ENCODE assay signal across 8 cellular contexts in genomic region chr17:42659079-42659931, GRCh38. TPM values are rescaled to one million over a fixed set of nuclear protein-coding genes. Genes with fewer than 3 reads are reported as not detected.
DNase-seq lines count a peak whose midpoint lies in the region; ATAC-seq and TF ChIP-seq lines count a peak whose summit lies in the region.

TSS of gene TUBG2 (plus strand) at chr17:42659284. CDS start at chr17:42659504, 220 bp downstream.

- H3K4me3 ChIP-seq in GM23338 (peak within 1 kb of the TSS; percentile 93), WERI-Rb-1 (ENCODE audit: low read depth, low read length) (peak within 1 kb of the TSS; percentile 80), breast epithelium (peak within 1 kb of the TSS; percentile 52 to 69 (median 64)), iPS-20b (ENCODE audit: low read length) (peak within 1 kb of the TSS; percentile 91), skeletal muscle tissue (ENCODE audit: low read length in 3 of 3) (peak within 1 kb of the TSS; percentile 80 to 88 (median 81)), HAP-1 (no peak within 1 kb of the TSS)

- in situ Hi-C loops in HAP-1 (cut with MboI; ENCODE audit: low sequenced_read_pairs), result no loop called here

- H3K79me2 ChIP-seq in GM23338 (replicated peaks; ENCODE audit: insufficient read depth), result no peaks in the 10 kb centered on the region

- H3K27me3 Mint-ChIP-seq in CD14-positive monocyte (ENCODE audit: low read depth in 3 of 3), result peaks cover 15 to 26% (median 18%) of the 10 kb centered on the region in 3 donors
- H3K27me3 Mint-ChIP-seq in GM23338 (ENCODE audit: insufficient read depth, low read depth, poor library complexity), result peaks cover 12% of the 10 kb centered on the region

- H3K27ac ChIP-seq in GM23338 (ENCODE audit: low read depth), result peak within 1 kb of the TSS; percentile 53; the same call in 1 of the 2 replicates
- peak within 1 kb of the TSS; percentile 61 for H3K27ac ChIP-seq in WERI-Rb-1
- H3K27ac ChIP-seq in breast epithelium, result peak within 1 kb of the TSS; percentile 72 to 83
- no peak within 1 kb of the TSS for H3K27ac ChIP-seq in iPS-20b (ENCODE audit: low read length)
- peak within 1 kb of the TSS; percentile 58 for H3K27ac ChIP-seq in skeletal muscle tissue (ENCODE audit: low read depth, low read length)

- H2AFZ ChIP-seq in GM23338, result peak within 1 kb of the TSS; percentile 77

- H3K9me3 Mint-ChIP-seq in CD14-positive monocyte (peaks cover 0 to 6% (median 3%) of the 10 kb centered on the region in 7 donors), GM23338 (peaks cover 4% of the 10 kb centered on the region; the same call in 1 of the 3 replicates)

- peak within 1 kb of the TSS in 2 of 7 donors; percentile 16 to 82 for H3K27ac Mint-ChIP-seq in CD14-positive monocyte
- no peak within 1 kb of the TSS for H3K27ac Mint-ChIP-seq in GM23338

- no peaks in the 10 kb centered on the region; the same call in 1 of the 2 replicates for H4K20me1 ChIP-seq in GM23338 (replicated peaks; ENCODE audit: insufficient read depth)

- H3K9ac ChIP-seq in iPS-20b (ENCODE audit: low read depth, low read length) (peak within 1 kb of the TSS; percentile 81; the same call in 1 of the 2 replicates), skeletal muscle tissue (ENCODE audit: low read depth in 1 of 3, low read length in 3 of 3) (peak within 1 kb of the TSS; percentile 76 to 84 (median 79))

- H3K4me1 Mint-ChIP-seq in CD14-positive monocyte (peaks cover 23% of the 10 kb centered on the region), GM23338 (peaks cover 13% of the 10 kb centered on the region)

- intact Hi-C loops in CD14-positive monocyte (cut with micrococcal nuclease), result no loop called here
- intact Hi-C loops in breast epithelium (cut with DNase I; ENCODE audit: low total_unique reads), result no loop called here

- peak; percentile 23 for TF ChIP-seq POLR2A in breast epithelium (IDR thresholded peaks at IDR 0.05)

- no peaks in the 10 kb centered on the region for H3K9me2 ChIP-seq in GM23338 (ENCODE audit: insufficient read depth)

- H3F3A ChIP-seq in GM23338 (replicated peaks; ENCODE audit: low read depth), result no peaks in the 10 kb centered on the region

- TF ChIP-seq CTCF in CD14-positive monocyte (IDR thresholded peaks at IDR 0.05) (no peak), GM23338 (conservative IDR thresholded peaks at IDR 0.05; ENCODE audit: low read depth in 2 of 2) (no peak), WERI-Rb-1 (IDR thresholded peaks at IDR 0.05; ENCODE audit: low read depth, low read length) (no peak), breast epithelium (IDR thresholded peaks at IDR 0.05) (no peak)

- no peaks in the 10 kb centered on the region for H3K36me3 Mint-ChIP-seq in CD14-positive monocyte
- H3K36me3 Mint-ChIP-seq in GM23338 (ENCODE audit: low read depth), result peaks cover 20% of the 10 kb centered on the region

- H3K36me3 ChIP-seq in GM23338 (ENCODE audit: insufficient read depth) (no peaks in the 10 kb centered on the region), WERI-Rb-1 (peaks cover 24% of the 10 kb centered on the region), breast epithelium (no peaks in the 10 kb centered on the region), iPS-20b (ENCODE audit: insufficient read depth, low read depth, low read length) (peaks cover 18% of the 10 kb centered on the region), skeletal muscle tissue (ENCODE audit: control insufficient read depth in 3 of 3, insufficient read depth in 3 of 3, low read length in 3 of 3) (peaks cover 3 to 9% (median 4%) of the 10 kb centered on the region in 3 donors), HAP-1 (replicated peaks) (no peaks in the 10 kb centered on the region)

- H3K9me3 ChIP-seq in WERI-Rb-1 (ENCODE audit: severe bottlenecking) (peaks cover 5% of the 10 kb centered on the region), breast epithelium (no peaks in the 10 kb centered on the region), iPS-20b (ENCODE audit: insufficient read depth, low read depth, low read length) (no peaks in the 10 kb centered on the region), skeletal muscle tissue (ENCODE audit: control insufficient read depth in 3 of 3, low read length in 3 of 3) (no peaks in the 10 kb centered on the region), HAP-1 (peaks cover 2% of the 10 kb centered on the region; the same call in 1 of the 2 replicates)

- H3K27me3 ChIP-seq in GM23338 (ENCODE audit: insufficient read depth) (no peaks in the 10 kb centered on the region), WERI-Rb-1 (ENCODE audit: insufficient read depth, low read depth, severe bottlenecking) (no peaks in the 10 kb centered on the region), breast epithelium (no peaks in the 10 kb centered on the region), iPS-20b (ENCODE audit: insufficient read depth, low read length) (no peaks in the 10 kb centered on the region), skeletal muscle tissue (ENCODE audit: control insufficient read depth in 3 of 3, insufficient read depth in 3 of 3, low read length in 3 of 3) (no peaks in the 10 kb centered on the region), HAP-1 (ENCODE audit: low read depth) (no peaks in the 10 kb centered on the region)

- H3K4me1 ChIP-seq in GM23338 (ENCODE audit: insufficient read depth) (peaks cover 6% of the 10 kb centered on the region), breast epithelium (peaks cover 0 to 4% of the 10 kb centered on the region in 2 donors), iPS-20b (ENCODE audit: insufficient read depth, low read length) (peaks cover 7% of the 10 kb centered on the region), skeletal muscle tissue (ENCODE audit: control insufficient read depth in 3 of 3, insufficient read depth in 3 of 3, low read length in 3 of 3) (peaks cover 12 to 18% (median 12%) of the 10 kb centered on the region in 3 donors), HAP-1 (peaks cover 15% of the 10 kb centered on the region)

- H3K4me3 Mint-ChIP-seq in CD14-positive monocyte (peak within 1 kb of the TSS; percentile 89 to 95), GM23338 (peak within 1 kb of the TSS; percentile 87)

- peak within 1 kb of the TSS; percentile 98 for H3K4me2 ChIP-seq in GM23338

- ATAC-seq in GM23338, result peak; percentile 88

- no peak for DNase-seq in CD14-positive monocyte (ENCODE audit: low spot score)
- peak; percentile 96 for DNase-seq in GM23338 (ENCODE audit: low spot score)
- peak; percentile 92 for DNase-seq in NCI-H2107 (lab: John Stamatoyannopoulos, UW)
- peak; percentile 98 for DNase-seq in WERI-Rb-1
- DNase-seq in breast epithelium (ENCODE audit: low spot score in 2 of 2), result peak; percentile 77 to 81
- DNase-seq in HAP-1 (ENCODE audit: low spot score in 2 of 2), result no peak

TF ChIP-seq in GM23338, 12 proteins besides CTCF, POLR2A, EP300 and RAD21 (continues in another document):
- TF ChIP-seq NANOG (IDR thresholded peaks at IDR 0.05; ENCODE audit: borderline replicate concordance) (no peak), ZNF331 (CRISPR knock-in tag; IDR thresholded peaks at IDR 0.05; ENCODE audit: low read depth) (no peak), EZH2phosphoT487 (IDR thresholded peaks at IDR 0.05; ENCODE audit: unreplicated experiment) (no peak), POLR2AphosphoS5 (IDR thresholded peaks at IDR 0.05; ENCODE audit: low read depth) (peak; percentile 81), CREB1 (CRISPR knock-in tag; IDR thresholded peaks at IDR 0.05; ENCODE audit: low read depth) (no peak; the same call in 1 of the 2 replicates), REST (IDR thresholded peaks at IDR 0.05; ENCODE audit: unreplicated experiment) (no peak), ZNF114 (CRISPR knock-in tag; IDR thresholded peaks at IDR 0.05) (no peak), EZH2 (IDR thresholded peaks at IDR 0.05; ENCODE audit: low read depth, unreplicated experiment) (no peak)

RNA-seq across cellular contexts. Expression of gene TUBG2, which starts in this region (rescaled TPM):
- polyA plus RNA-seq in CD14-positive monocyte, result under 1 TPM; 0.31 to 0.47 TPM
- total RNA-seq in GM23338 (2014; rRNA removed; shearing (Covaris generic)), result 15.3 and 18.2 TPM in 2 replicates
- 16.5 and 19.0 TPM in 2 replicates for polyA plus RNA-seq in GM23338 (2016; fragmentation: Nextera tagmentation; extraction: Ambion mirVana)
- 10 to 100 TPM; 19.2 to 27.9 (median 26.1) TPM for total RNA-seq in breast epithelium
- total RNA-seq in skeletal muscle tissue, result 1.6 TPM

Comparison
In these comparisons a context has a peak if more than half of its experiments do, and no peak if none do; other contexts are left out.
1. RNA of gene TUBG2 (polyA plus RNA-seq): 16.5 to 19.0 TPM in GM23338; 0.31 to 0.47 TPM in CD14-positive monocyte; every median in the first group is over 10 times any median in the second.
2. DNase-seq: peak in GM23338 (single experiment), NCI-H2107 (single experiment), WERI-Rb-1 (single experiment) and breast epithelium (2 of 2); none in CD14-positive monocyte (single experiment) and HAP-1 (0 of 2).